Comparison of ENCODE assay signal across 26 cellular contexts in genomic region chr5:83512051-83512745, GRCh38. TPM values are rescaled to one million over a fixed set of nuclear protein-coding genes. Genes with fewer than 3 reads are reported as not detected.
DNase-seq lines count a peak whose midpoint lies in the region; ATAC-seq and TF ChIP-seq lines count a peak whose summit lies in the region.
"Had no signal": no experiment of that assay in that cellular context is flagged by ENCODE, and none has a peak within 500 bp of the region (broad histone marks: within the 10 kb centered on the region; RNA-seq: fewer than 3 reads in every experiment).

No MANE protein-coding gene starts in this region.

- WGBS in IMR-90 (ENCODE audit: extremely low coverage in 2 of 2, insufficient read length in 1 of 2), 2 experiments = 92% methylated on average over 3 of the region's 13 CpGs; no CpG with 5 or more reads in 1 of the 2 experiments

- peak overlapping the region; percentile 19; the same call in 1 of the 2 replicates for H2AK5ac ChIP-seq in IMR-90 (ENCODE audit: low read depth, low read length)

- no peak overlapping the region for H2BK5ac ChIP-seq in IMR-90 (ENCODE audit: low read depth, low read length, poor library complexity, severe bottlenecking)

- no peak overlapping the region for H4K5ac ChIP-seq in IMR-90 (ENCODE audit: low read depth, low read length)

- H2BK20ac ChIP-seq in IMR-90 (ENCODE audit: low read depth, low read length) = no peak overlapping the region

- TF ChIP-seq POLR2A in IMR-90 (IDR thresholded peaks at IDR 0.05; ENCODE audit: low read depth, low read length) = no peak

- H3K23ac ChIP-seq in IMR-90 (ENCODE audit: low read depth, low read length) = no peak overlapping the region

- TF ChIP-seq CTCF in IMR-90 (conservative IDR thresholded peaks at IDR 0.05; ENCODE audit: low read depth, low read length) (no peak), choroid plexus epithelial cell (conservative IDR thresholded peaks at IDR 0.05; ENCODE audit: low read depth, low read length) (no peak)

- H2AK9ac ChIP-seq in IMR-90 (replicated peaks; ENCODE audit: low read depth, low read length, poor library complexity) = no peak overlapping the region

- no peak overlapping the region for H3K4me3 ChIP-seq in IMR-90 (ENCODE audit: insufficient read depth, low read depth, low read length)
- H3K4me3 ChIP-seq in choroid plexus epithelial cell (ENCODE audit: low read depth, low read length) = no peak overlapping the region
- H3K4me3 ChIP-seq: BLaER1 treated with 17β-estradiol and CSF1 and Interleukin-3, amounts not matched to agents 10 nM and 100 nM; HAP-1; lung; suprapubic skin had no signal

- H4K8ac ChIP-seq in IMR-90 (ENCODE audit: low read depth in 2 of 2, low read length in 2 of 2) = peak overlapping the region in 1 of 2 experiments; percentile 17; a peak in 2 of 4 replicates

- POLR2A ChIA-PET in IMR-90 (lab: Charles Lee; ENCODE audit: unreplicated experiment) = no interaction called here

- no peak overlapping the region for H3K18ac ChIP-seq in IMR-90 (ENCODE audit: low read depth, low read length)

- no peak overlapping the region for H2AFZ ChIP-seq in IMR-90 (replicated peaks; ENCODE audit: low read length, poor library complexity)

- H3K4ac ChIP-seq in IMR-90 (ENCODE audit: low read depth, low read length) = no peak overlapping the region

- no peak overlapping the region for H3K27ac ChIP-seq in IMR-90 (ENCODE audit: insufficient read depth, low read length)
- H3K27ac ChIP-seq: BLaER1 treated with 17β-estradiol and CSF1 and Interleukin-3, amounts not matched to agents 10 nM and 100 nM had no signal

- peak overlapping the region; percentile 24; the same call in 1 of the 2 replicates for H2BK120ac ChIP-seq in IMR-90 (ENCODE audit: low read depth, low read length)

- H2BK15ac ChIP-seq in IMR-90 (ENCODE audit: low read depth, low read length) = no peak overlapping the region

- dilution Hi-C loops in IMR-90 (cut with HindIII; ENCODE audit: low sequenced_read_pairs, unreplicated experiment) = no loop called here

- H3K4me1 ChIP-seq in IMR-90 (ENCODE audit: control insufficient read depth, insufficient read depth, low read length) = peaks cover 8% of the 10 kb centered on the region
- H3K4me1 ChIP-seq: HAP-1 had no signal

- H4K20me1 ChIP-seq in IMR-90 (ENCODE audit: insufficient read depth, low read length) = no peaks in the 10 kb centered on the region
- H4K20me1 ChIP-seq: BLaER1 treated with 17β-estradiol and CSF1 and Interleukin-3, amounts not matched to agents 10 nM and 100 nM had no signal

- CTCF ChIA-PET in IMR-90 (lab: Yijun Ruan, JAX) = no interaction called here

- in situ Hi-C loops in ACHN (cut with HindIII; ENCODE audit: low pct_ligation_motif_present, low pct_unique_long_range_greater_than_20kb, low sequenced_read_pairs) (no loop called here), IMR-90 (cut with MboI; ENCODE audit: low sequenced_read_pairs) (no loop called here)

- no peaks in the 10 kb centered on the region for H3K9me3 ChIP-seq in IMR-90 (ENCODE audit: control insufficient read depth, insufficient read depth, low read length)
- H3K9me3 ChIP-seq: BLaER1 treated with 17β-estradiol and CSF1 and Interleukin-3, amounts not matched to agents 10 nM and 100 nM; HAP-1; suprapubic skin had no signal

- no peaks in the 10 kb centered on the region; the same call in 1 of the 2 replicates for H3K36me3 ChIP-seq in IMR-90 (ENCODE audit: control insufficient read depth, insufficient read depth, low read length)
- H3K36me3 ChIP-seq: BLaER1 treated with 17β-estradiol and CSF1 and Interleukin-3, amounts not matched to agents 10 nM and 100 nM; HAP-1; suprapubic skin had no signal

- intact Hi-C loops in IMR-90 (cut with micrococcal nuclease) = no loop called here

- peaks cover 0 to 12% of the 10 kb centered on the region in 2 experiments; a peak in 1 of 4 replicates for H3K79me1 ChIP-seq in IMR-90 (ENCODE audit: low read depth in 1 of 2, low read length in 2 of 2)

- H3K9ac ChIP-seq in IMR-90 (ENCODE audit: low read depth, low read length) = no peak overlapping the region
- H3K9ac ChIP-seq: BLaER1 treated with 17β-estradiol and CSF1 and Interleukin-3, amounts not matched to agents 10 nM and 100 nM had no signal

- ATAC-seq in IMR-90 (ENCODE audit: low read depth) (0 out of 2 replicates have a peak, but pooled peaks have one; percentile 32), GM19467 (IDR thresholded peaks at IDR 0.05; ENCODE audit: unreplicated experiment) (no peak), GM21360 (IDR thresholded peaks at IDR 0.05; ENCODE audit: unreplicated experiment) (no peak)
- ATAC-seq: HepG2; stimulated activated effector memory CD8-positive, alpha-beta T cell treated with anti-CD3 and anti-CD28 coated beads, Interleukin-12 subunit alpha, Interleukin-12 subunit beta, amount 100 ng/mL, for 72 hours had no signal

- no peak for TF ChIP-seq RAD21 in IMR-90 (IDR thresholded peaks at IDR 0.05; ENCODE audit: low read length)

- no peak overlapping the region for H3K14ac ChIP-seq in IMR-90 (replicated peaks; ENCODE audit: low read depth, low read length)

- H3K4me2 ChIP-seq in IMR-90 (ENCODE audit: low read depth, low read length) = no peak overlapping the region
- H3K4me2 ChIP-seq: BLaER1 treated with 17β-estradiol and CSF1 and Interleukin-3, amounts not matched to agents 10 nM and 100 nM had no signal

- DNase-seq in ACHN = peak; percentile 93
- peak; percentile 37 for DNase-seq in IMR-90
- peak; percentile 60 for DNase-seq in choroid plexus epithelial cell (ENCODE audit: low read depth)
- DNase-seq in kidney tubule cell (ENCODE audit: low spot score) = peak; percentile 88
- no peak for DNase-seq in SKM-1 (lab: John Stamatoyannopoulos, UW; ENCODE audit: unreplicated experiment)
- DNase-seq in NCI-H1092 treated with DMSO at 0.1 percent for 48 hours (lab: John Stamatoyannopoulos, UW) = no peak
- DNase-seq: activated naive CD4-positive, alpha-beta T cell treated with anti-CD3 and anti-CD28 coated beads, Interleukin-2, amount 50 U/mL, for 16 hours; anterior cingulate cortex; COR-L47; DND-41; hypothalamus; NCI-H1105; NCI-H2029; NCI-H2227 treated with DMSO at 0.1 percent for 48 hours; NCI-H82; small intestine; stimulated activated CD4-positive, alpha-beta T cell treated with anti-CD3 and anti-CD28 coated beads, Interleukin-2, amount 100 ng/mL, for 24 hours; T-helper 9 cell had no signal

- no peak overlapping the region for H3K56ac ChIP-seq in IMR-90 (ENCODE audit: extremely low read depth, insufficient read depth, low read length)

- BruUV-seq in IMR-90 (replicated peaks; lab: Mats Ljungman, UMichigan) = no TSS peak

- no peaks in the 10 kb centered on the region for H3K27me3 ChIP-seq in IMR-90 (ENCODE audit: control insufficient read depth, insufficient read depth, low read length)
- H3K27me3 ChIP-seq: BLaER1 treated with 17β-estradiol and CSF1 and Interleukin-3, amounts not matched to agents 10 nM and 100 nM; suprapubic skin had no signal

- peaks cover 4% of the 10 kb centered on the region; the same call in 1 of the 2 replicates for H3K9me1 ChIP-seq in IMR-90 (ENCODE audit: insufficient read depth, low read length)

- H4K91ac ChIP-seq in IMR-90 (ENCODE audit: insufficient read depth, low read depth, low read length) = peak overlapping the region; percentile 53; the same call in 1 of the 2 replicates

TF ChIP-seq in IMR-90, 13 proteins besides CTCF, POLR2A, EP300 and RAD21:
- TF ChIP-seq MAZ (IDR thresholded peaks at IDR 0.05; ENCODE audit: borderline replicate concordance, low read depth, low read length) (no peak), CHD1 (IDR thresholded peaks at IDR 0.05; ENCODE audit: low read depth, low read length) (no peak), MAFK (IDR thresholded peaks at IDR 0.05; ENCODE audit: low read depth, low read length) (no peak), RFX5 (IDR thresholded peaks at IDR 0.05; ENCODE audit: low read depth, low read length) (no peak), SMC3 (IDR thresholded peaks at IDR 0.05; ENCODE audit: low read depth, low read length) (no peak), USF2 (IDR thresholded peaks at IDR 0.05; ENCODE audit: low read depth, low read length) (no peak), NFE2L2 (IDR thresholded peaks at IDR 0.05; ENCODE audit: low read depth, low read length) (no peak), BHLHE40 (IDR thresholded peaks at IDR 0.05; ENCODE audit: low read depth, low read length) (no peak), MXI1 (IDR thresholded peaks at IDR 0.05; ENCODE audit: borderline replicate concordance, low read depth, low read length) (no peak), FOS (IDR thresholded peaks at IDR 0.05; ENCODE audit: low read depth, low read length) (no peak)

RNA-seq across cellular contexts. Expression of gene VCAN, which starts 40.7 kb away (rescaled TPM):
- total RNA-seq in IMR-90 (2012; rRNA removed) = 158 and 159 TPM in 2 replicates
- 45.3 and 47.5 TPM in 2 replicates for polyA plus RNA-seq in IMR-90 (2012; rRNA removed)
- 20.7 and 25.5 TPM in 2 replicates for polyA plus RNA-seq in IMR-90 (2012; cell fraction: cytosol; rRNA removed)
- polyA plus RNA-seq in IMR-90 (2012; cell fraction: nucleus; rRNA removed; ENCODE audit: low replicate concordance) = 17.1 and 53.0 TPM in 2 replicates

Comparison
In these comparisons a context has a peak if more than half of its experiments do, and no peak if none do; other contexts are left out.
1. DNase-seq: peak in ACHN (single experiment), IMR-90 (single experiment), choroid plexus epithelial cell (single experiment) and kidney tubule cell (single experiment); none in SKM-1 (single experiment) and NCI-H1092 treated with DMSO at 0.1 percent for 48 hours (single experiment).